In the genomic region with DNA sequence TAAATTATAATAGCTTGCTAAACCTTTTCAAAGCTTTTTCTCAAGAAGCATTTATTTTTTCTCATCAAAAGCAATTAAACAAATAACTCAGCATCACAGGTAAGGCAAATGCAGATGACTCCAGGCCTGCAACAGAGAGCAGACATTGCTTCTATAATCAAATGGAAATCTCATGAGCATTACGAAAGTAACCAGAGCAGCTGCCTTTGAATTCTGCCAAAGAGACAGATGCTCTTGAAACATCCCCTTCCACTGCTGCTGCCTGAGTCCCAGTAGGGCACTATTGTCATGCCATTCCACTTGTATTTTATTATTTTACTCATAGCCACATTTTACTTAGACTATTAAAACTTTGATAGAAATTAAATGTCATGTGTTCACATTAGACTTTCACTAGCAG, we compare ENCODE assay signal across 21 cellular contexts.
DNase-seq lines count a peak whose midpoint lies in the region; TF ChIP-seq lines count a peak whose summit lies in the region.
"Had no signal": no experiment of that assay in that cellular context is flagged by ENCODE, and none has a peak within 500 bp of the region (broad histone marks: within the 10 kb centered on the region; RNA-seq: fewer than 3 reads in every experiment).

No MANE protein-coding gene starts in this region.

- DNase-seq in NCI-H2171 treated with DMSO at 0.1 percent for 48 hours (lab: John Stamatoyannopoulos, UW) (peak; percentile 51), NCI-H2171 (lab: John Stamatoyannopoulos, UW) (no peak), NCI-H1694 treated with DMSO at 0.1 percent for 48 hours (lab: John Stamatoyannopoulos, UW) (peak; percentile 82), SHP77 treated with DMSO at 0.1 percent for 48 hours (lab: John Stamatoyannopoulos, UW) (peak; percentile 30), NAMALWA (ENCODE audit: low spot score) (no peak), HFFc6 (no peak), HAP-1 (ENCODE audit: low spot score in 2 of 2) (no peak)
- DNase-seq: Calu3; CD4-positive, alpha-beta memory T cell; DND-41; Kasumi-1; MG63; NCI-H1092; NCI-H1436 treated with DMSO at 0.1 percent for 48 hours; NCI-H2081 treated with DMSO at 0.1 percent for 48 hours; NCI-H345; NCI-H526 had no signal

- no peaks in the 10 kb centered on the region for H3K4me1 Mint-ChIP-seq in HFFc6 (ENCODE audit: low read depth)
- H3K4me1 Mint-ChIP-seq: CD4-positive, alpha-beta memory T cell had no signal

- in situ Hi-C loops in HAP-1 (cut with MboI; ENCODE audit: low sequenced_read_pairs): no loop called here

- H3K27ac ChIP-seq in iPS-20b (ENCODE audit: low read length): no peak overlapping the region
- H3K27ac ChIP-seq: BLaER1, SJSA1 had no signal

- no peak for TF ChIP-seq CTCF in HFFc6 (IDR thresholded peaks at IDR 0.05)

- no peaks in the 10 kb centered on the region; the same call in 1 of the 2 replicates for H3K27me3 Mint-ChIP-seq in HFFc6 (ENCODE audit: insufficient read depth)
- H3K27me3 Mint-ChIP-seq: CD4-positive, alpha-beta memory T cell had no signal

- H3K4me3 ChIP-seq in iPS-20b (ENCODE audit: low read length): peak overlapping the region; percentile 5; the same call in 1 of the 2 replicates
- no peak overlapping the region for H3K4me3 ChIP-seq in HAP-1
- H3K4me3 ChIP-seq: BLaER1, MG63, SJSA1 had no signal

- H3K9me3 Mint-ChIP-seq in HFFc6: peaks cover 33% of the 10 kb centered on the region

- H3K27ac Mint-ChIP-seq in HFFc6: no peak overlapping the region
- H3K27ac Mint-ChIP-seq: CD4-positive, alpha-beta memory T cell; T-helper 2 cell treated with Interferon-gamma antibody and Interleukin-4, amounts not matched to agents 5 μg/mL and 100 μg/mL, for 36 hours had no signal

- H3K9me3 ChIP-seq in iPS-20b (ENCODE audit: insufficient read depth, low read depth, low read length) (no peaks in the 10 kb centered on the region), HAP-1 (no peaks in the 10 kb centered on the region)
- H3K9me3 ChIP-seq: BLaER1, MG63, SJSA1 had no signal

- peaks cover 4% of the 10 kb centered on the region; the same call in 1 of the 2 replicates for H3K4me1 ChIP-seq in iPS-20b (ENCODE audit: insufficient read depth, low read length)
- no peaks in the 10 kb centered on the region for H3K4me1 ChIP-seq in HAP-1
- H3K4me1 ChIP-seq: BLaER1, SJSA1 had no signal

- H3K4me3 Mint-ChIP-seq in HFFc6: no peak overlapping the region
- H3K4me3 Mint-ChIP-seq: CD4-positive, alpha-beta memory T cell; T-helper 2 cell treated with Interferon-gamma antibody and Interleukin-4, amounts not matched to agents 5 μg/mL and 100 μg/mL, for 36 hours had no signal

- H3K9ac ChIP-seq in iPS-20b (ENCODE audit: low read depth, low read length): no peak overlapping the region; the same call in 1 of the 2 replicates
- H3K9ac ChIP-seq: BLaER1 had no signal

- no peaks in the 10 kb centered on the region for H3K27me3 ChIP-seq in iPS-20b (ENCODE audit: insufficient read depth, low read length)
- no peaks in the 10 kb centered on the region for H3K27me3 ChIP-seq in HAP-1 (ENCODE audit: low read depth)
- H3K27me3 ChIP-seq: BLaER1, MG63, SJSA1 had no signal

- no peaks in the 10 kb centered on the region; the same call in 1 of the 2 replicates for H3K36me3 Mint-ChIP-seq in HFFc6 (ENCODE audit: low read depth)
- H3K36me3 Mint-ChIP-seq: CD4-positive, alpha-beta memory T cell had no signal

- H3K36me3 ChIP-seq in iPS-20b (ENCODE audit: insufficient read depth, low read depth, low read length) (no peaks in the 10 kb centered on the region), HAP-1 (replicated peaks) (no peaks in the 10 kb centered on the region)
- H3K36me3 ChIP-seq: BLaER1, MG63, SJSA1 had no signal

Comparison
In these comparisons a context has a peak if more than half of its experiments do, and no peak if none do; other contexts are left out.
1. DNase-seq: peak in NCI-H2171 treated with DMSO at 0.1 percent for 48 hours (single experiment), NCI-H1694 treated with DMSO at 0.1 percent for 48 hours (single experiment) and SHP77 treated with DMSO at 0.1 percent for 48 hours (single experiment); none in NCI-H2171 (single experiment), NAMALWA (single experiment), HFFc6 (single experiment) and HAP-1 (0 of 2).